Comparison of ENCODE assay signal across 8 cellular contexts in genomic region chr15:21656798-21657397, GRCh38.
DNase-seq lines count a peak whose midpoint lies in the region; ATAC-seq, FAIRE-seq and TF ChIP-seq lines count a peak whose summit lies in the region.
"Not testable (repeated sequence)": the region's sequence is repeated elsewhere in the genome, so short reads cannot be mapped to it uniquely, and the experiment has no call there.

No MANE protein-coding gene starts in this region.

- DNase-seq in RWPE2 (ENCODE audit: low spot score); K562 (ENCODE audit: extremely low read depth in 1 of 4, low spot score in 3 of 4); stimulated activated effector memory CD8-positive, alpha-beta T cell treated with anti-CD3 and anti-CD28 coated beads, Interleukin-12 subunit alpha, Interleukin-12 subunit beta, amount 100 ng/mL, for 72 hours (ENCODE audit: low spot score in 2 of 2): not testable (repeated sequence)

- H3K27me3 ChIP-seq in RWPE2 (ENCODE audit: insufficient read depth, poor library complexity, severe bottlenecking); K562 (ENCODE audit: control insufficient read depth in 2 of 2, insufficient read depth in 2 of 2, low read length in 2 of 2): not testable (repeated sequence)

- CTCF ChIA-PET in K562 (lab: Yijun Ruan, JAX; ENCODE audit: low intra/inter-chr PET ratio): not testable (repeated sequence)

- POLR2A ChIA-PET in K562 (lab: Yijun Ruan, JAX): not testable (repeated sequence)

- intact Hi-C loops in K562 (cut with micrococcal nuclease): not testable (repeated sequence)

- ATAC-seq in GM18517 (IDR thresholded peaks at IDR 0.05; ENCODE audit: unreplicated experiment) (peak; percentile 78), GM19395 (IDR thresholded peaks at IDR 0.05; ENCODE audit: unreplicated experiment) (peak; percentile 92), GM21619 (IDR thresholded peaks at IDR 0.05; ENCODE audit: unreplicated experiment) (peak; percentile 72), HG02885 (IDR thresholded peaks at IDR 0.05; ENCODE audit: poor library complexity, unreplicated experiment) (peak; percentile 87), HG03175 (IDR thresholded peaks at IDR 0.05; ENCODE audit: unreplicated experiment) (peak; percentile 94), RWPE2 (ENCODE audit: low read depth) (peak; percentile 96), K562 (peak; percentile 100)
- peak; percentile 89 for ATAC-seq in stimulated activated effector memory CD8-positive, alpha-beta T cell treated with anti-CD3 and anti-CD28 coated beads, Interleukin-12 subunit alpha, Interleukin-12 subunit beta, amount 100 ng/mL, for 72 hours

- H3K4me1 ChIP-seq in RWPE2 (ENCODE audit: insufficient read depth, poor library complexity, severe bottlenecking); K562 (replicated peaks in 1 of 2; ENCODE audit: control insufficient read depth in 2 of 2, insufficient read depth in 2 of 2, low read length in 2 of 2): not testable (repeated sequence)

- not testable (repeated sequence) for BruUV-seq in K562 (replicated peaks; lab: Mats Ljungman, UMichigan)

- H3K36me3 Mint-ChIP-seq in stimulated activated effector memory CD8-positive, alpha-beta T cell treated with anti-CD3 and anti-CD28 coated beads, Interleukin-12 subunit alpha, Interleukin-12 subunit beta, amount 100 ng/mL, for 72 hours: not testable (repeated sequence)

- not testable (repeated sequence) for H3K27ac ChIP-seq in RWPE2 (ENCODE audit: poor library complexity, severe bottlenecking); K562 (ENCODE audit: extremely low read depth, low read depth, low read length)

- TF ChIP-seq CTCF in RWPE2 (IDR thresholded peaks at IDR 0.05; ENCODE audit: poor library complexity, severe bottlenecking); K562 (IDR thresholded peaks at IDR 0.05 in 2 of 3, conservative IDR thresholded peaks at IDR 0.05 in 1 of 3; ENCODE audit: insufficient read depth in 2 of 3, low read depth in 1 of 3, low read length in 3 of 3): not testable (repeated sequence)

- H3K9me1 ChIP-seq in K562 (ENCODE audit: control insufficient read depth, insufficient read depth, low read length): not testable (repeated sequence)

- H2AFZ ChIP-seq in K562 (ENCODE audit: low read depth, low read length): not testable (repeated sequence)

- TF ChIP-seq RAD21 in K562 (CRISPR knock-in tag; conservative IDR thresholded peaks at IDR 0.05 in 1 of 2, IDR thresholded peaks at IDR 0.05 in 1 of 2): not testable (repeated sequence)

- not testable (repeated sequence) for H3K4me1 Mint-ChIP-seq in stimulated activated effector memory CD8-positive, alpha-beta T cell treated with anti-CD3 and anti-CD28 coated beads, Interleukin-12 subunit alpha, Interleukin-12 subunit beta, amount 100 ng/mL, for 72 hours

- H3K27ac Mint-ChIP-seq in stimulated activated effector memory CD8-positive, alpha-beta T cell treated with anti-CD3 and anti-CD28 coated beads, Interleukin-12 subunit alpha, Interleukin-12 subunit beta, amount 100 ng/mL, for 72 hours: not testable (repeated sequence)

- H3K79me2 ChIP-seq in K562 (ENCODE audit: control insufficient read depth, insufficient read depth, low read length): not testable (repeated sequence)

- not testable (repeated sequence) for H3K36me3 ChIP-seq in RWPE2 (ENCODE audit: low read depth); K562 (ENCODE audit: control insufficient read depth, insufficient read depth, low read length)

- not testable (repeated sequence) for FAIRE-seq in K562 (lab: Jason Lieb, UNC)

- in situ Hi-C loops in K562 (cut with MboI): not testable (repeated sequence)

- H3K9me3 Mint-ChIP-seq in stimulated activated effector memory CD8-positive, alpha-beta T cell treated with anti-CD3 and anti-CD28 coated beads, Interleukin-12 subunit alpha, Interleukin-12 subunit beta, amount 100 ng/mL, for 72 hours: not testable (repeated sequence)

- not testable (repeated sequence) for TF ChIP-seq POLR2A in K562 (conservative IDR thresholded peaks at IDR 0.05)

- not testable (repeated sequence) for H4K20me1 ChIP-seq in K562 (replicated peaks; ENCODE audit: control insufficient read depth, insufficient read depth, low read length)

- not testable (repeated sequence) for H3K9ac ChIP-seq in K562 (ENCODE audit: insufficient read depth in 1 of 2, low read depth in 2 of 2, low read length in 2 of 2)

- not testable (repeated sequence) for H3K9me3 ChIP-seq in RWPE2 (ENCODE audit: severe bottlenecking); K562 (replicated peaks; ENCODE audit: control insufficient read depth, insufficient read depth, low read depth, low read length)

- not testable (repeated sequence) for H3K4me2 ChIP-seq in K562 (ENCODE audit: insufficient read depth, low read length)

- H3K4me3 Mint-ChIP-seq in stimulated activated effector memory CD8-positive, alpha-beta T cell treated with anti-CD3 and anti-CD28 coated beads, Interleukin-12 subunit alpha, Interleukin-12 subunit beta, amount 100 ng/mL, for 72 hours: not testable (repeated sequence)

- not testable (repeated sequence) for H3K4me3 ChIP-seq in RWPE2 (ENCODE audit: severe bottlenecking); K562

- TF ChIP-seq EP300 in K562 (IDR thresholded peaks at IDR 0.05; ENCODE audit: low read length): not testable (repeated sequence)

- WGBS in K562 (ENCODE audit: insufficient coverage, low coverage, missing lambda C conversion rate): no CpG with 5 or more reads among the region's 17 CpGs
